ENCODE assay signal across 11 cellular contexts in genomic region chr2:215921884-215922283, GRCh38.
DNase-seq lines count a peak whose midpoint lies in the region; ATAC-seq and TF ChIP-seq lines count a peak whose summit lies in the region.
"Had no signal": no experiment of that assay in that cellular context is flagged by ENCODE, and none has a peak within 500 bp of the region (broad histone marks: within the 10 kb centered on the region; RNA-seq: fewer than 3 reads in every experiment).

No MANE protein-coding gene starts in this region.

- CTCF ChIA-PET in mammary epithelial cell (lab: Charles Lee; ENCODE audit: low non-redundant PET), result no interaction called here

- no peaks in the 10 kb centered on the region for H3K36me3 ChIP-seq in mammary epithelial cell (ENCODE audit: insufficient read depth, low read length)

- intact Hi-C loops in mammary epithelial cell (cut with micrococcal nuclease) (loop anchor here (2.0 to 10.0 kb wide), 5 partner anchors 93 to 647 kb away; partner anchors contain the start of gene FN1), lower leg skin (cut with DNase I; ENCODE audit: low total_unique reads) (no loop called here)

- dilution Hi-C loops in mammary epithelial cell (cut with HindIII; ENCODE audit: low sequenced_read_pairs), result no loop called here

- BruUV-seq in mammary epithelial cell (replicated peaks; lab: Mats Ljungman, UMichigan), result no TSS peak

- no peaks in the 10 kb centered on the region for H4K20me1 ChIP-seq in mammary epithelial cell (ENCODE audit: insufficient read depth, low read length)

- no peak for ATAC-seq in GM19023 (IDR thresholded peaks at IDR 0.05; ENCODE audit: unreplicated experiment)
- no peak for ATAC-seq in stimulated activated effector memory CD8-positive, alpha-beta T cell treated with anti-CD3 and anti-CD28 coated beads, Interleukin-12 subunit alpha, Interleukin-12 subunit beta, amount 100 ng/mL, for 72 hours

- peak; percentile 11 for DNase-seq in DMS53 treated with DMSO at 0.1 percent for 48 hours (lab: John Stamatoyannopoulos, UW; ENCODE audit: unreplicated experiment)
- peak; percentile 12 for DNase-seq in KBM-7
- peak; percentile 73 for DNase-seq in mammary epithelial cell
- peak; percentile 88 to 92 for DNase-seq in lung microvascular endothelial cell (ENCODE audit: low read depth in 2 of 2)
- DNase-seq in lower leg skin (ENCODE audit: low spot score in 2 of 2), result no peak
- no peak for DNase-seq in stimulated activated effector memory CD8-positive, alpha-beta T cell treated with anti-CD3 and anti-CD28 coated beads, Interleukin-12 subunit alpha, Interleukin-12 subunit beta, amount 100 ng/mL, for 72 hours (ENCODE audit: low spot score in 2 of 2)
- no peak for DNase-seq in NCI-H1048 (lab: John Stamatoyannopoulos, UW)
- DNase-seq: activated CD4-positive, alpha-beta memory T cell treated with anti-CD3 and anti-CD28 coated beads for 36 hours had no signal

- H2AFZ ChIP-seq in mammary epithelial cell (ENCODE audit: low read depth, low read length), result no peak overlapping the region

- no peaks in the 10 kb centered on the region for H3K27me3 ChIP-seq in mammary epithelial cell (ENCODE audit: insufficient read depth, low read length)

- no peaks in the 10 kb centered on the region for H3K9me3 Mint-ChIP-seq in stimulated activated effector memory CD8-positive, alpha-beta T cell treated with anti-CD3 and anti-CD28 coated beads, Interleukin-12 subunit alpha, Interleukin-12 subunit beta, amount 100 ng/mL, for 72 hours
- H3K9me3 Mint-ChIP-seq: activated CD4-positive, alpha-beta memory T cell treated with anti-CD3 and anti-CD28 coated beads for 36 hours; neural crest cell had no signal

- in situ Hi-C loops in KBM-7 (cut with MboI; ENCODE audit: low pct_unique_long_range_greater_than_20kb, low sequenced_read_pairs), result no loop called here
- in situ Hi-C loops in mammary epithelial cell (cut with MboI; ENCODE audit: low sequenced_read_pairs in 2 of 2), result loop anchor here (10.0 kb wide), 1 partner anchor 467 kb away; no protein-coding TSS in a partner anchor

- H3K4me2 ChIP-seq in mammary epithelial cell (ENCODE audit: insufficient read depth, low read depth, low read length), result no peak overlapping the region

- no peaks in the 10 kb centered on the region for H3K36me3 Mint-ChIP-seq in stimulated activated effector memory CD8-positive, alpha-beta T cell treated with anti-CD3 and anti-CD28 coated beads, Interleukin-12 subunit alpha, Interleukin-12 subunit beta, amount 100 ng/mL, for 72 hours
- H3K36me3 Mint-ChIP-seq: activated CD4-positive, alpha-beta memory T cell treated with anti-CD3 and anti-CD28 coated beads for 36 hours; brain had no signal

- no peak overlapping the region for H3K9ac ChIP-seq in mammary epithelial cell (ENCODE audit: insufficient read depth, low read length)

- H3K27ac ChIP-seq in mammary epithelial cell (ENCODE audit: insufficient read depth, low read depth, low read length), result no peak overlapping the region

- H3K4me3 Mint-ChIP-seq in stimulated activated effector memory CD8-positive, alpha-beta T cell treated with anti-CD3 and anti-CD28 coated beads, Interleukin-12 subunit alpha, Interleukin-12 subunit beta, amount 100 ng/mL, for 72 hours, result no peak overlapping the region
- H3K4me3 Mint-ChIP-seq: activated CD4-positive, alpha-beta memory T cell treated with anti-CD3 and anti-CD28 coated beads for 36 hours; brain; neural crest cell had no signal

- no peak for TF ChIP-seq CTCF in mammary epithelial cell (conservative IDR thresholded peaks at IDR 0.05 in 1 of 2, IDR thresholded peaks at IDR 0.05 in 1 of 2; ENCODE audit: extremely low read depth in 1 of 2, insufficient read depth in 1 of 2, low read depth in 1 of 2, low read length in 2 of 2)
- no peak for TF ChIP-seq CTCF in lower leg skin (IDR thresholded peaks at IDR 0.05)

- peaks cover 8% of the 10 kb centered on the region for H3K4me1 Mint-ChIP-seq in stimulated activated effector memory CD8-positive, alpha-beta T cell treated with anti-CD3 and anti-CD28 coated beads, Interleukin-12 subunit alpha, Interleukin-12 subunit beta, amount 100 ng/mL, for 72 hours

- H3K79me2 ChIP-seq in mammary epithelial cell (ENCODE audit: insufficient read depth, low read length), result no peaks in the 10 kb centered on the region

- no peak overlapping the region for H3K27ac Mint-ChIP-seq in stimulated activated effector memory CD8-positive, alpha-beta T cell treated with anti-CD3 and anti-CD28 coated beads, Interleukin-12 subunit alpha, Interleukin-12 subunit beta, amount 100 ng/mL, for 72 hours
- H3K27ac Mint-ChIP-seq: activated CD4-positive, alpha-beta memory T cell treated with anti-CD3 and anti-CD28 coated beads for 36 hours had no signal

- H3K4me1 ChIP-seq in mammary epithelial cell (ENCODE audit: insufficient read depth, low read length), result peaks cover 22% of the 10 kb centered on the region

- WGBS in mammary epithelial cell (ENCODE audit: low coverage, missing lambda C conversion rate), result 87% methylated on average over 1 of the region's 3 CpGs
- WGBS in lower leg skin, 2 donors, result 79 to 84% methylated on average over 3 of the region's 3 CpGs

- no peaks in the 10 kb centered on the region for H3K9me3 ChIP-seq in mammary epithelial cell (replicated peaks; ENCODE audit: insufficient read depth, low read length)

- TF ChIP-seq POLR2A in lower leg skin (IDR thresholded peaks at IDR 0.05), result no peak

- H3K4me3 ChIP-seq in mammary epithelial cell (replicated peaks in 1 of 3; ENCODE audit: insufficient read depth in 1 of 3, low read depth in 2 of 3, low read length in 3 of 3) (no peak overlapping the region), lower leg skin (ENCODE audit: low read depth, poor library complexity, severe bottlenecking) (no peak overlapping the region)

Comparison
In these comparisons a context has a peak if more than half of its experiments do, and no peak if none do; other contexts are left out.
1. DNase-seq: peak in DMS53 treated with DMSO at 0.1 percent for 48 hours (single experiment), KBM-7 (single experiment), mammary epithelial cell (single experiment) and lung microvascular endothelial cell (2 of 2); none in lower leg skin (0 of 2), stimulated activated effector memory CD8-positive, alpha-beta T cell treated with anti-CD3 and anti-CD28 coated beads, Interleukin-12 subunit alpha, Interleukin-12 subunit beta, amount 100 ng/mL, for 72 hours (0 of 2) and NCI-H1048 (single experiment).